In the genomic region with DNA sequence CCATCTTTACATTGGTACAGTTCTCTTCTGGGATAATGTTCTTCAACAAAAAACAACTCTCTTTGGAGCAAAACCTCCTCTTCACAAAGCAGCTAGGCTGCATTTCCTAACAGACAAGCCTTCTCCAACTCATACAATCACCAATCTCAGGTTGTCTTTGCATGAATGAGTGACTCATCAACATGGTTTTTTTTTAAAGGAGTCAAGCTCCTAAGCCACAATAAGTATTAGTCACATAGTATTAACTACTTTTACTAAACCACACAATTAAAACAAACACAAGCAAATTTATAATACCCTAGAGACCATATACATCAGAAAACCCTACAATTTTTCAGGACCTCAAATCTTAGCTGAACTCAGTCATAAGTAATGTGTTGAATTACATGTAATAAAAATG, we compare ENCODE assay signal across 1 cellular context.
TF ChIP-seq lines count a peak whose summit lies in the region.

No MANE protein-coding gene starts in this region.

TF ChIP-seq in HEK293, 187 proteins besides CTCF, POLR2A, EP300 and RAD21 (continued from another document):
- TF ChIP-seq, protein P1, sequence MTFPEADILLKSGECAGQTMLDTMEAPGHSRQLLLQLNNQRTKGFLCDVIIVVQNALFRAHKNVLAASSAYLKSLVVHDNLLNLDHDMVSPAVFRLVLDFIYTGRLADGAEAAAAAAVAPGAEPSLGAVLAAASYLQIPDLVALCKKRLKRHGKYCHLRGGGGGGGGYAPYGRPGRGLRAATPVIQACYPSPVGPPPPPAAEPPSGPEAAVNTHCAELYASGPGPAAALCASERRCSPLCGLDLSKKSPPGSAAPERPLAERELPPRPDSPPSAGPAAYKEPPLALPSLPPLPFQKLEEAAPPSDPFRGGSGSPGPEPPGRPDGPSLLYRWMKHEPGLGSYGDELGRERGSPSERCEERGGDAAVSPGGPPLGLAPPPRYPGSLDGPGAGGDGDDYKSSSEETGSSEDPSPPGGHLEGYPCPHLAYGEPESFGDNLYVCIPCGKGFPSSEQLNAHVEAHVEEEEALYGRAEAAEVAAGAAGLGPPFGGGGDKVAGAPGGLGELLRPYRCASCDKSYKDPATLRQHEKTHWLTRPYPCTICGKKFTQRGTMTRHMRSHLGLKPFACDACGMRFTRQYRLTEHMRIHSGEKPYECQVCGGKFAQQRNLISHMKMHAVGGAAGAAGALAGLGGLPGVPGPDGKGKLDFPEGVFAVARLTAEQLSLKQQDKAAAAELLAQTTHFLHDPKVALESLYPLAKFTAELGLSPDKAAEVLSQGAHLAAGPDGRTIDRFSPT (tag by site-specific recombination; IDR thresholded peaks at IDR 0.05): no peak
- TF ChIP-seq, protein P2, sequence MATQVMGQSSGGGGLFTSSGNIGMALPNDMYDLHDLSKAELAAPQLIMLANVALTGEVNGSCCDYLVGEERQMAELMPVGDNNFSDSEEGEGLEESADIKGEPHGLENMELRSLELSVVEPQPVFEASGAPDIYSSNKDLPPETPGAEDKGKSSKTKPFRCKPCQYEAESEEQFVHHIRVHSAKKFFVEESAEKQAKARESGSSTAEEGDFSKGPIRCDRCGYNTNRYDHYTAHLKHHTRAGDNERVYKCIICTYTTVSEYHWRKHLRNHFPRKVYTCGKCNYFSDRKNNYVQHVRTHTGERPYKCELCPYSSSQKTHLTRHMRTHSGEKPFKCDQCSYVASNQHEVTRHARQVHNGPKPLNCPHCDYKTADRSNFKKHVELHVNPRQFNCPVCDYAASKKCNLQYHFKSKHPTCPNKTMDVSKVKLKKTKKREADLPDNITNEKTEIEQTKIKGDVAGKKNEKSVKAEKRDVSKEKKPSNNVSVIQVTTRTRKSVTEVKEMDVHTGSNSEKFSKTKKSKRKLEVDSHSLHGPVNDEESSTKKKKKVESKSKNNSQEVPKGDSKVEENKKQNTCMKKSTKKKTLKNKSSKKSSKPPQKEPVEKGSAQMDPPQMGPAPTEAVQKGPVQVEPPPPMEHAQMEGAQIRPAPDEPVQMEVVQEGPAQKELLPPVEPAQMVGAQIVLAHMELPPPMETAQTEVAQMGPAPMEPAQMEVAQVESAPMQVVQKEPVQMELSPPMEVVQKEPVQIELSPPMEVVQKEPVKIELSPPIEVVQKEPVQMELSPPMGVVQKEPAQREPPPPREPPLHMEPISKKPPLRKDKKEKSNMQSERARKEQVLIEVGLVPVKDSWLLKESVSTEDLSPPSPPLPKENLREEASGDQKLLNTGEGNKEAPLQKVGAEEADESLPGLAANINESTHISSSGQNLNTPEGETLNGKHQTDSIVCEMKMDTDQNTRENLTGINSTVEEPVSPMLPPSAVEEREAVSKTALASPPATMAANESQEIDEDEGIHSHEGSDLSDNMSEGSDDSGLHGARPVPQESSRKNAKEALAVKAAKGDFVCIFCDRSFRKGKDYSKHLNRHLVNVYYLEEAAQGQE (tag by site-specific recombination; IDR thresholded peaks at IDR 0.05): no peak
- TF ChIP-seq ZNF426 (tag by site-specific recombination; IDR thresholded peaks at IDR 0.05) (no peak), GLIS1 (tag by site-specific recombination; IDR thresholded peaks at IDR 0.05) (no peak), ZNF777 (tag by site-specific recombination; IDR thresholded peaks at IDR 0.05; ENCODE audit: borderline replicate concordance) (no peak), KLF16 (tag by site-specific recombination; IDR thresholded peaks at IDR 0.05) (no peak), ZEB2 (tag by site-specific recombination; IDR thresholded peaks at IDR 0.05) (no peak), ZNF274 (IDR thresholded peaks at IDR 0.05; ENCODE audit: low read length) (no peak), ZNF274 (tag by site-specific recombination; IDR thresholded peaks at IDR 0.05; ENCODE audit: borderline replicate concordance) (no peak), GFI1B (tag by site-specific recombination; IDR thresholded peaks at IDR 0.05) (peak; percentile 63; the same call in 1 of the 2 replicates), ZNF843 (tag by site-specific recombination; IDR thresholded peaks at IDR 0.05) (no peak), FEZF1 (tag by site-specific recombination; IDR thresholded peaks at IDR 0.05) (no peak), SCRT1 (tag by site-specific recombination; IDR thresholded peaks at IDR 0.05; ENCODE audit: borderline replicate concordance) (no peak), ZNF292 (tag by site-specific recombination; IDR thresholded peaks at IDR 0.05; ENCODE audit: borderline replicate concordance, low read depth) (no peak), ZNF19 (tag by site-specific recombination; IDR thresholded peaks at IDR 0.05; ENCODE audit: low read depth) (no peak), ZNF214 (tag by site-specific recombination; IDR thresholded peaks at IDR 0.05; ENCODE audit: borderline replicate concordance) (no peak), BCL11A (tag by site-specific recombination; IDR thresholded peaks at IDR 0.05; ENCODE audit: low read depth) (0 out of 2 replicates have a peak, but pooled peaks have one; percentile 57), ZNF341 (tag by site-specific recombination; IDR thresholded peaks at IDR 0.05; ENCODE audit: low read depth) (no peak), ZNF791 (tag by site-specific recombination; IDR thresholded peaks at IDR 0.05) (no peak), ZNF792 (tag by site-specific recombination; IDR thresholded peaks at IDR 0.05) (no peak), MYNN (tag by site-specific recombination; IDR thresholded peaks at IDR 0.05; ENCODE audit: borderline replicate concordance) (no peak), KLF9 (tag by site-specific recombination; IDR thresholded peaks at IDR 0.05; ENCODE audit: low read depth) (no peak)
- TF ChIP-seq, protein P3, sequence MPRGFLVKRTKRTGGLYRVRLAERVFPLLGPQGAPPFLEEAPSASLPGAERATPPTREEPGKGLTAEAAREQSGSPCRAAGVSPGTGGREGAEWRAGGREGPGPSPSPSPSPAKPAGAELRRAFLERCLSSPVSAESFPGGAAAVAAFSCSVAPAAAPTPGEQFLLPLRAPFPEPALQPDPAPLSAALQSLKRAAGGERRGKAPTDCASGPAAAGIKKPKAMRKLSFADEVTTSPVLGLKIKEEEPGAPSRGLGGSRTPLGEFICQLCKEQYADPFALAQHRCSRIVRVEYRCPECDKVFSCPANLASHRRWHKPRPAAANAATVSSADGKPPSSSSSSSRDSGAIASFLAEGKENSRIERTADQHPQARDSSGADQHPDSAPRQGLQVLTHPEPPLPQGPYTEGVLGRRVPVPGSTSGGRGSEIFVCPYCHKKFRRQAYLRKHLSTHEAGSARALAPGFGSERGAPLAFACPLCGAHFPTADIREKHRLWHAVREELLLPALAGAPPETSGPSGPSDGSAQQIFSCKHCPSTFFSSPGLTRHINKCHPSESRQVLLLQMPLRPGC (tag by site-specific recombination; IDR thresholded peaks at IDR 0.05): no peak
- TF ChIP-seq, protein P4, sequence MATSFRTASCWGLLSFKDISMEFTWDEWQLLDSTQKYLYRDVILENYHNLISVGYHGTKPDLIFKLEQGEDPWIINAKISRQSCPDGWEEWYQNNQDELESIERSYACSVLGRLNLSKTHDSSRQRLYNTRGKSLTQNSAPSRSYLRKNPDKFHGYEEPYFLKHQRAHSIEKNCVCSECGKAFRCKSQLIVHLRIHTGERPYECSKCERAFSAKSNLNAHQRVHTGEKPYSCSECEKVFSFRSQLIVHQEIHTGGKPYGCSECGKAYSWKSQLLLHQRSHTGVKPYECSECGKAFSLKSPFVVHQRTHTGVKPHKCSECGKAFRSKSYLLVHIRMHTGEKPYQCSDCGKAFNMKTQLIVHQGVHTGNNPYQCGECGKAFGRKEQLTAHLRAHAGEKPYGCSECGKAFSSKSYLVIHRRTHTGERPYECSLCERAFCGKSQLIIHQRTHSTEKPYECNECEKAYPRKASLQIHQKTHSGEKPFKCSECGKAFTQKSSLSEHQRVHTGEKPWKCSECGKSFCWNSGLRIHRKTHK (tag by site-specific recombination; IDR thresholded peaks at IDR 0.05): no peak
- TF ChIP-seq, protein P5, sequence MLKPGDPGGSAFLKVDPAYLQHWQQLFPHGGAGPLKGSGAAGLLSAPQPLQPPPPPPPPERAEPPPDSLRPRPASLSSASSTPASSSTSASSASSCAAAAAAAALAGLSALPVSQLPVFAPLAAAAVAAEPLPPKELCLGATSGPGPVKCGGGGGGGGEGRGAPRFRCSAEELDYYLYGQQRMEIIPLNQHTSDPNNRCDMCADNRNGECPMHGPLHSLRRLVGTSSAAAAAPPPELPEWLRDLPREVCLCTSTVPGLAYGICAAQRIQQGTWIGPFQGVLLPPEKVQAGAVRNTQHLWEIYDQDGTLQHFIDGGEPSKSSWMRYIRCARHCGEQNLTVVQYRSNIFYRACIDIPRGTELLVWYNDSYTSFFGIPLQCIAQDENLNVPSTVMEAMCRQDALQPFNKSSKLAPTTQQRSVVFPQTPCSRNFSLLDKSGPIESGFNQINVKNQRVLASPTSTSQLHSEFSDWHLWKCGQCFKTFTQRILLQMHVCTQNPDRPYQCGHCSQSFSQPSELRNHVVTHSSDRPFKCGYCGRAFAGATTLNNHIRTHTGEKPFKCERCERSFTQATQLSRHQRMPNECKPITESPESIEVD (tag by site-specific recombination; IDR thresholded peaks at IDR 0.05): peak; percentile 77
- TF ChIP-seq, protein P6, sequence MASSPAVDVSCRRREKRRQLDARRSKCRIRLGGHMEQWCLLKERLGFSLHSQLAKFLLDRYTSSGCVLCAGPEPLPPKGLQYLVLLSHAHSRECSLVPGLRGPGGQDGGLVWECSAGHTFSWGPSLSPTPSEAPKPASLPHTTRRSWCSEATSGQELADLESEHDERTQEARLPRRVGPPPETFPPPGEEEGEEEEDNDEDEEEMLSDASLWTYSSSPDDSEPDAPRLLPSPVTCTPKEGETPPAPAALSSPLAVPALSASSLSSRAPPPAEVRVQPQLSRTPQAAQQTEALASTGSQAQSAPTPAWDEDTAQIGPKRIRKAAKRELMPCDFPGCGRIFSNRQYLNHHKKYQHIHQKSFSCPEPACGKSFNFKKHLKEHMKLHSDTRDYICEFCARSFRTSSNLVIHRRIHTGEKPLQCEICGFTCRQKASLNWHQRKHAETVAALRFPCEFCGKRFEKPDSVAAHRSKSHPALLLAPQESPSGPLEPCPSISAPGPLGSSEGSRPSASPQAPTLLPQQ (tag by site-specific recombination; IDR thresholded peaks at IDR 0.05): peak; percentile 67; the same call in 1 of the 2 replicates
- TF ChIP-seq, protein P7, sequence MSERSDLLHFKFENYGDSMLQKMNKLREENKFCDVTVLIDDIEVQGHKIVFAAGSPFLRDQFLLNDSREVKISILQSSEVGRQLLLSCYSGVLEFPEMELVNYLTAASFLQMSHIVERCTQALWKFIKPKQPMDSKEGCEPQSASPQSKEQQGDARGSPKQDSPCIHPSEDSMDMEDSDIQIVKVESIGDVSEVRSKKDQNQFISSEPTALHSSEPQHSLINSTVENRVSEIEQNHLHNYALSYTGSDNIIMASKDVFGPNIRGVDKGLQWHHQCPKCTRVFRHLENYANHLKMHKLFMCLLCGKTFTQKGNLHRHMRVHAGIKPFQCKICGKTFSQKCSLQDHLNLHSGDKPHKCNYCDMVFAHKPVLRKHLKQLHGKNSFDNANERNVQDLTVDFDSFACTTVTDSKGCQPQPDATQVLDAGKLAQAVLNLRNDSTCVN (tag by site-specific recombination; optimal IDR thresholded peaks at IDR 0.05): no peak
- TF ChIP-seq, protein P8, sequence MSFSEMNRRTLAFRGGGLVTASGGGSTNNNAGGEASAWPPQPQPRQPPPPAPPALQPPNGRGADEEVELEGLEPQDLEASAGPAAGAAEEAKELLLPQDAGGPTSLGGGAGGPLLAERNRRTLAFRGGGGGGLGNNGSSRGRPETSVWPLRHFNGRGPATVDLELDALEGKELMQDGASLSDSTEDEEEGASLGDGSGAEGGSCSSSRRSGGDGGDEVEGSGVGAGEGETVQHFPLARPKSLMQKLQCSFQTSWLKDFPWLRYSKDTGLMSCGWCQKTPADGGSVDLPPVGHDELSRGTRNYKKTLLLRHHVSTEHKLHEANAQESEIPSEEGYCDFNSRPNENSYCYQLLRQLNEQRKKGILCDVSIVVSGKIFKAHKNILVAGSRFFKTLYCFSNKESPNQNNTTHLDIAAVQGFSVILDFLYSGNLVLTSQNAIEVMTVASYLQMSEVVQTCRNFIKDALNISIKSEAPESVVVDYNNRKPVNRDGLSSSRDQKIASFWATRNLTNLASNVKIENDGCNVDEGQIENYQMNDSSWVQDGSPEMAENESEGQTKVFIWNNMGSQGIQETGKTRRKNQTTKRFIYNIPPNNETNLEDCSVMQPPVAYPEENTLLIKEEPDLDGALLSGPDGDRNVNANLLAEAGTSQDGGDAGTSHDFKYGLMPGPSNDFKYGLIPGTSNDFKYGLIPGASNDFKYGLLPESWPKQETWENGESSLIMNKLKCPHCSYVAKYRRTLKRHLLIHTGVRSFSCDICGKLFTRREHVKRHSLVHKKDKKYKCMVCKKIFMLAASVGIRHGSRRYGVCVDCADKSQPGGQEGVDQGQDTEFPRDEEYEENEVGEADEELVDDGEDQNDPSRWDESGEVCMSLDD (tag by site-specific recombination; IDR thresholded peaks at IDR 0.05): no peak
